8 cellular contexts compared by ENCODE assay signal in genomic region chr20:53582574-53583351, GRCh38. TPM values are rescaled to one million over a fixed set of nuclear protein-coding genes. Genes with fewer than 3 reads are reported as not detected.
DNase-seq lines count a peak whose midpoint lies in the region.

No MANE protein-coding gene starts in this region.

- no peak overlapping the region for H3K18ac ChIP-seq in trophoblast cell (ENCODE audit: low read length)

- DNase-seq in AML-193 (lab: John Stamatoyannopoulos, UW) (peak; percentile 75 to 86), HT1080 (ENCODE audit: low read depth) (peak; percentile 91), fibroblast of gingiva (ENCODE audit: low read depth) (peak; percentile 90), trophoblast cell (peak; percentile 57 to 78), Karpas-422 (no peak), NCI-H2171 (lab: John Stamatoyannopoulos, UW) (no peak), HuH-7.5 (ENCODE audit: low spot score) (no peak)
- DNase-seq in activated CD4-positive, alpha-beta T cell treated with anti-CD3 and anti-CD28 coated beads for 4 hours: peak; percentile 48 to 53

- no peak overlapping the region for H4K8ac ChIP-seq in trophoblast cell (ENCODE audit: low read depth, low read length)

- H3K36me3 ChIP-seq in trophoblast cell (ENCODE audit: control insufficient read depth in 1 of 2, insufficient read depth in 2 of 2, low read length in 2 of 2): peaks cover 21 to 33% of the 10 kb centered on the region in 2 experiments
- H3K36me3 ChIP-seq in Karpas-422 (ENCODE audit: insufficient read depth, low read length): no peaks in the 10 kb centered on the region

- peaks cover 0 to 9% of the 10 kb centered on the region in 2 experiments for H3K4me1 ChIP-seq in trophoblast cell (ENCODE audit: control insufficient read depth in 1 of 2, insufficient read depth in 2 of 2, low read length in 2 of 2)
- H3K4me1 ChIP-seq in Karpas-422 (ENCODE audit: low read length): no peaks in the 10 kb centered on the region

- no peak overlapping the region for H3K9ac ChIP-seq in trophoblast cell (ENCODE audit: low read length)
- no peak overlapping the region for H3K9ac ChIP-seq in Karpas-422 (ENCODE audit: low read length)

- no peak overlapping the region for H2AK5ac ChIP-seq in trophoblast cell (ENCODE audit: low read length)

- no CpG with 5 or more reads among the region's 13 CpGs for WGBS in trophoblast cell (ENCODE audit: extremely low coverage, insufficient coverage, insufficient read length)

- H3K9me3 ChIP-seq in trophoblast cell (ENCODE audit: insufficient read depth, low read depth, low read length): no peaks in the 10 kb centered on the region
- H3K9me3 ChIP-seq in Karpas-422 (ENCODE audit: low read length): no peaks in the 10 kb centered on the region

- H4K91ac ChIP-seq in trophoblast cell (ENCODE audit: low read depth, low read length): no peak overlapping the region

- H3K4ac ChIP-seq in trophoblast cell (ENCODE audit: low read depth, low read length): peak overlapping the region; percentile 89

- H3K27me3 ChIP-seq in trophoblast cell (ENCODE audit: insufficient read depth, low read length) (no peaks in the 10 kb centered on the region), Karpas-422 (ENCODE audit: low read length) (no peaks in the 10 kb centered on the region)

- no peaks in the 10 kb centered on the region for H4K20me1 ChIP-seq in Karpas-422 (ENCODE audit: insufficient read depth, low read depth, low read length)

- H3K9me2 ChIP-seq in Karpas-422 (replicated peaks; ENCODE audit: insufficient read depth, low read length): no peaks in the 10 kb centered on the region

- no peak overlapping the region for H3K23ac ChIP-seq in trophoblast cell (ENCODE audit: low read length)

- H3K4me3 ChIP-seq in trophoblast cell (ENCODE audit: low read depth, low read length) (no peak overlapping the region), Karpas-422 (ENCODE audit: low read length) (no peak overlapping the region)

- H3K14ac ChIP-seq in trophoblast cell (ENCODE audit: low read length): no peak overlapping the region

- H3K4me2 ChIP-seq in trophoblast cell (ENCODE audit: low read length) (no peak overlapping the region), Karpas-422 (ENCODE audit: low read depth, low read length, poor library complexity, severe bottlenecking) (no peak overlapping the region)

- H3K79me2 ChIP-seq in trophoblast cell (ENCODE audit: control insufficient read depth, insufficient read depth, low read length, poor library complexity): peaks cover 30% of the 10 kb centered on the region
- no peaks in the 10 kb centered on the region for H3K79me2 ChIP-seq in Karpas-422 (ENCODE audit: low read length)

- H2BK12ac ChIP-seq in trophoblast cell (ENCODE audit: low read length): no peak overlapping the region

- no peak overlapping the region for H2AFZ ChIP-seq in trophoblast cell (ENCODE audit: insufficient read depth, low read length, poor library complexity)
- H2AFZ ChIP-seq in Karpas-422 (ENCODE audit: low read length): no peak overlapping the region

- peak overlapping the region; percentile 44 for H3K27ac ChIP-seq in trophoblast cell (ENCODE audit: low read depth, low read length)
- H3K27ac ChIP-seq in Karpas-422 (ENCODE audit: low read length): no peak overlapping the region

- no peak overlapping the region for H2BK5ac ChIP-seq in trophoblast cell (ENCODE audit: low read depth, low read length, poor library complexity)

- H4K12ac ChIP-seq in trophoblast cell (ENCODE audit: low read depth, low read length): no peak overlapping the region

- no peak overlapping the region for H2BK120ac ChIP-seq in trophoblast cell (ENCODE audit: insufficient read depth, low read length, poor library complexity)

- H3K79me1 ChIP-seq in trophoblast cell (ENCODE audit: low read length): peaks cover 2% of the 10 kb centered on the region

RNA-seq across cellular contexts. Expression of gene ZNF217, which starts 10.9 kb away (rescaled TPM):
- total RNA-seq in HT1080 (2014; rRNA removed; shearing (Covaris generic)): 11.7 and 15.8 TPM in 2 replicates
- polyA plus RNA-seq in HT1080 (2015; cell fraction: cytosol; rRNA removed): 24.2 and 31.5 TPM in 2 replicates
- polyA plus RNA-seq in HT1080 (2015; cell fraction: nucleus; rRNA removed): 69.5 and 71.3 TPM in 2 replicates
- 45.3 and 46.1 TPM in 2 replicates for polyA plus RNA-seq in trophoblast cell (2013)
- total RNA-seq in Karpas-422 (2014; rRNA removed; shearing (Covaris generic); ENCODE audit: low replicate concordance): 1.5 and 2.2 TPM in 2 replicates

Comparison
In these comparisons a context has a peak if more than half of its experiments do, and no peak if none do; other contexts are left out.
1. DNase-seq: peak in AML-193 (2 of 2), HT1080 (single experiment), activated CD4-positive, alpha-beta T cell treated with anti-CD3 and anti-CD28 coated beads for 4 hours (2 of 2), fibroblast of gingiva (single experiment) and trophoblast cell (2 of 2); none in Karpas-422 (single experiment), NCI-H2171 (single experiment) and HuH-7.5 (single experiment).